Comparison of ENCODE assay signal across 1 cellular context in the genomic region with DNA sequence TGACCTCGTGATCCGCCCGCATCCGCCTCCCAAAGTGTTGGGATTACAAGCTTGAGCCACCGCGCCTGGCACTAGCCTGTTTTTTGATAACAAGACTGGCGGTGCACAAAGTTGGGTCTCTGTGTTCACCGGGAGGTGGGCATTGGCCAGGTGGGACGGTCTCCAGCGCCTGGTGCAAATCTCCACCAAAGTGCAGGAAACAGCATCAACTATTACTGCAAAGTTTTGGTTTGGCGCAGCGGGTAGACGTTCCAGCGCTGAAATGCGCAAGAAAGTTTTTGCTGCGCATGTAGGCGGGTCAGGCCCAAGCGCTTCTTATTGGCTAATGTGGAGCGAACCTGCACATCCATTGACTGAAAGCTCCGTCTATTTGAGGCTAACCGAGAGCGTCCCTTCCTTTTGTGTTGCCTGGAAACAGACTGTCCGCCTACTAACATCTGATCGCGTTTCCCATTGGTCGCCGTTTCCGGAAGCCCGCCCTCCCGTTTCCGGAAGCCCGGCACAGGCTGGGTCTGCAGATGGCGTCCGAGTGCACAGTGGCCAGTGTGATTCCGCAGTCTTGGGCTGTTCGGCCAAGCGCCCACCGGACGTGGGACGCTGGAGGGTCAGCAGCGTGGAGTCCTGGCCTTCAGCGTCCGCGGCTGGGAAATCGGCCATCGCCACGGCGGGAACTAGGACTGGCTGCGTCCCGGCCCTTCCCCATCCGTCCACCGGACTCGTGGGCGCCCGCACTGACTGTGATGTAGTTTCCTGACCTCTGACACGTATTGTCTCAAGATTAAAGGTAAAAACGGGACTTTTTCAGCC.
A peak's percentile ranks its signal among the peaks of the same experiment; 100 is the strongest.
TF ChIP-seq lines count a peak whose summit lies in the region.

No MANE protein-coding gene starts in this region.

TF ChIP-seq in HepG2, 621 proteins besides CTCF, POLR2A, EP300 and RAD21 (continued from another document and continues in another):
- no peak for TF ChIP-seq ARID3A (IDR thresholded peaks at IDR 0.05; ENCODE audit: low read depth, low read length)
- TF ChIP-seq ZNF687 (CRISPR knock-in tag; IDR thresholded peaks at IDR 0.05) = peak; percentile 75
- TF ChIP-seq, protein P1, sequence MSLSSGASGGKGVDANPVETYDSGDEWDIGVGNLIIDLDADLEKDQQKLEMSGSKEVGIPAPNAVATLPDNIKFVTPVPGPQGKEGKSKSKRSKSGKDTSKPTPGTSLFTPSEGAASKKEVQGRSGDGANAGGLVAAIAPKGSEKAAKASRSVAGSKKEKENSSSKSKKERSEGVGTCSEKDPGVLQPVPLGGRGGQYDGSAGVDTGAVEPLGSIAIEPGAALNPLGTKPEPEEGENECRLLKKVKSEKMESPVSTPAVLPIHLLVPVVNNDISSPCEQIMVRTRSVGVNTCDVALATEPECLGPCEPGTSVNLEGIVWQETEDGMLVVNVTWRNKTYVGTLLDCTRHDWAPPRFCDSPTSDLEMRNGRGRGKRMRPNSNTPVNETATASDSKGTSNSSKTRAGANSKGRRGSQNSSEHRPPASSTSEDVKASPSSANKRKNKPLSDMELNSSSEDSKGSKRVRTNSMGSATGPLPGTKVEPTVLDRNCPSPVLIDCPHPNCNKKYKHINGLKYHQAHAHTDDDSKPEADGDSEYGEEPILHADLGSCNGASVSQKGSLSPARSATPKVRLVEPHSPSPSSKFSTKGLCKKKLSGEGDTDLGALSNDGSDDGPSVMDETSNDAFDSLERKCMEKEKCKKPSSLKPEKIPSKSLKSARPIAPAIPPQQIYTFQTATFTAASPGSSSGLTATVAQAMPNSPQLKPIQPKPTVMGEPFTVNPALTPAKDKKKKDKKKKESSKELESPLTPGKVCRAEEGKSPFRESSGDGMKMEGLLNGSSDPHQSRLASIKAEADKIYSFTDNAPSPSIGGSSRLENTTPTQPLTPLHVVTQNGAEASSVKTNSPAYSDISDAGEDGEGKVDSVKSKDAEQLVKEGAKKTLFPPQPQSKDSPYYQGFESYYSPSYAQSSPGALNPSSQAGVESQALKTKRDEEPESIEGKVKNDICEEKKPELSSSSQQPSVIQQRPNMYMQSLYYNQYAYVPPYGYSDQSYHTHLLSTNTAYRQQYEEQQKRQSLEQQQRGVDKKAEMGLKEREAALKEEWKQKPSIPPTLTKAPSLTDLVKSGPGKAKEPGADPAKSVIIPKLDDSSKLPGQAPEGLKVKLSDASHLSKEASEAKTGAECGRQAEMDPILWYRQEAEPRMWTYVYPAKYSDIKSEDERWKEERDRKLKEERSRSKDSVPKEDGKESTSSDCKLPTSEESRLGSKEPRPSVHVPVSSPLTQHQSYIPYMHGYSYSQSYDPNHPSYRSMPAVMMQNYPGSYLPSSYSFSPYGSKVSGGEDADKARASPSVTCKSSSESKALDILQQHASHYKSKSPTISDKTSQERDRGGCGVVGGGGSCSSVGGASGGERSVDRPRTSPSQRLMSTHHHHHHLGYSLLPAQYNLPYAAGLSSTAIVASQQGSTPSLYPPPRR (CRISPR knock-in tag; IDR thresholded peaks at IDR 0.05; ENCODE audit: borderline replicate concordance) = 0 out of 2 replicates have a peak, but pooled peaks have one; percentile 38
- TF ChIP-seq, protein P2, sequence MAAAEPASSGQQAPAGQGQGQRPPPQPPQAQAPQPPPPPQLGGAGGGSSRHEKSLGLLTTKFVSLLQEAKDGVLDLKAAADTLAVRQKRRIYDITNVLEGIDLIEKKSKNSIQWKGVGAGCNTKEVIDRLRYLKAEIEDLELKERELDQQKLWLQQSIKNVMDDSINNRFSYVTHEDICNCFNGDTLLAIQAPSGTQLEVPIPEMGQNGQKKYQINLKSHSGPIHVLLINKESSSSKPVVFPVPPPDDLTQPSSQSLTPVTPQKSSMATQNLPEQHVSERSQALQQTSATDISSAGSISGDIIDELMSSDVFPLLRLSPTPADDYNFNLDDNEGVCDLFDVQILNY (CRISPR knock-in tag; conservative IDR thresholded peaks at IDR 0.05) = no peak
- TF ChIP-seq, protein P3, sequence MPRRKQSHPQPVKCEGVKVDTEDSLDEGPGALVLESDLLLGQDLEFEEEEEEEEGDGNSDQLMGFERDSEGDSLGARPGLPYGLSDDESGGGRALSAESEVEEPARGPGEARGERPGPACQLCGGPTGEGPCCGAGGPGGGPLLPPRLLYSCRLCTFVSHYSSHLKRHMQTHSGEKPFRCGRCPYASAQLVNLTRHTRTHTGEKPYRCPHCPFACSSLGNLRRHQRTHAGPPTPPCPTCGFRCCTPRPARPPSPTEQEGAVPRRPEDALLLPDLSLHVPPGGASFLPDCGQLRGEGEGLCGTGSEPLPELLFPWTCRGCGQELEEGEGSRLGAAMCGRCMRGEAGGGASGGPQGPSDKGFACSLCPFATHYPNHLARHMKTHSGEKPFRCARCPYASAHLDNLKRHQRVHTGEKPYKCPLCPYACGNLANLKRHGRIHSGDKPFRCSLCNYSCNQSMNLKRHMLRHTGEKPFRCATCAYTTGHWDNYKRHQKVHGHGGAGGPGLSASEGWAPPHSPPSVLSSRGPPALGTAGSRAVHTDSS (CRISPR knock-in tag; conservative IDR thresholded peaks at IDR 0.05) = no peak
- TF ChIP-seq KDM3A (CRISPR knock-in tag; IDR thresholded peaks at IDR 0.05; ENCODE audit: low read depth) = no peak
- no peak for TF ChIP-seq NR2F2 (IDR thresholded peaks at IDR 0.05; ENCODE audit: borderline replicate concordance, low read depth)
- no peak for TF ChIP-seq ARNT (IDR thresholded peaks at IDR 0.05)
- no peak for TF ChIP-seq ZNF776 (CRISPR knock-in tag; IDR thresholded peaks at IDR 0.05)
- no peak for TF ChIP-seq ESRRA (CRISPR knock-in tag; IDR thresholded peaks at IDR 0.05; ENCODE audit: low read depth)
- TF ChIP-seq SRSF4 (IDR thresholded peaks at IDR 0.05; ENCODE audit: low read depth, low read length, poor library complexity, severe bottlenecking) = no peak
- TF ChIP-seq MEIS1 (CRISPR knock-in tag; IDR thresholded peaks at IDR 0.05; ENCODE audit: borderline replicate concordance) = peak; percentile 69; the same call in 1 of the 2 replicates
- TF ChIP-seq ZNF737 (CRISPR knock-in tag; IDR thresholded peaks at IDR 0.05; ENCODE audit: borderline replicate concordance) = no peak
- TF ChIP-seq KDM5A (IDR thresholded peaks at IDR 0.05; ENCODE audit: borderline replicate concordance, low read length) = peak; percentile 2; the same call in 1 of the 2 replicates
- TF ChIP-seq, protein P4, sequence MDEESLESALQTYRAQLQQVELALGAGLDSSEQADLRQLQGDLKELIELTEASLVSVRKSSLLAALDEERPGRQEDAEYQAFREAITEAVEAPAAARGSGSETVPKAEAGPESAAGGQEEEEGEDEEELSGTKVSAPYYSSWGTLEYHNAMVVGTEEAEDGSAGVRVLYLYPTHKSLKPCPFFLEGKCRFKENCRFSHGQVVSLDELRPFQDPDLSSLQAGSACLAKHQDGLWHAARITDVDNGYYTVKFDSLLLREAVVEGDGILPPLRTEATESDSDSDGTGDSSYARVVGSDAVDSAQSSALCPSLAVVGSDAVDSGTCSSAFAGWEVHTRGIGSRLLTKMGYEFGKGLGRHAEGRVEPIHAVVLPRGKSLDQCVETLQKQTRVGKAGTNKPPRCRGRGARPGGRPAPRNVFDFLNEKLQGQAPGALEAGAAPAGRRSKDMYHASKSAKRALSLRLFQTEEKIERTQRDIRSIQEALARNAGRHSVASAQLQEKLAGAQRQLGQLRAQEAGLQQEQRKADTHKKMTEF (CRISPR knock-in tag; IDR thresholded peaks at IDR 0.05) = peak; percentile 82
- no peak for TF ChIP-seq SOX13 (IDR thresholded peaks at IDR 0.05)
- TF ChIP-seq SOX13 (CRISPR knock-in tag; conservative IDR thresholded peaks at IDR 0.05 in 1 of 2, IDR thresholded peaks at IDR 0.05 in 1 of 2) = no peak
- no peak for TF ChIP-seq IKZF4 (CRISPR knock-in tag; IDR thresholded peaks at IDR 0.05; ENCODE audit: borderline replicate concordance, low read depth, not compliant biosample characterization)
- 0 out of 2 replicates have a peak, but pooled peaks have one; percentile 79 for TF ChIP-seq ZNF230 (CRISPR knock-in tag; IDR thresholded peaks at IDR 0.05)
- TF ChIP-seq ZNF496 (CRISPR knock-in tag; IDR thresholded peaks at IDR 0.05; ENCODE audit: insufficient replicate concordance) = no peak
- TF ChIP-seq HDAC6 (IDR thresholded peaks at IDR 0.05; ENCODE audit: low read depth, low read length) = no peak
- TF ChIP-seq ZNF792 (CRISPR knock-in tag; IDR thresholded peaks at IDR 0.05) = no peak; the same call in 1 of the 2 replicates
- TF ChIP-seq, protein P5, sequence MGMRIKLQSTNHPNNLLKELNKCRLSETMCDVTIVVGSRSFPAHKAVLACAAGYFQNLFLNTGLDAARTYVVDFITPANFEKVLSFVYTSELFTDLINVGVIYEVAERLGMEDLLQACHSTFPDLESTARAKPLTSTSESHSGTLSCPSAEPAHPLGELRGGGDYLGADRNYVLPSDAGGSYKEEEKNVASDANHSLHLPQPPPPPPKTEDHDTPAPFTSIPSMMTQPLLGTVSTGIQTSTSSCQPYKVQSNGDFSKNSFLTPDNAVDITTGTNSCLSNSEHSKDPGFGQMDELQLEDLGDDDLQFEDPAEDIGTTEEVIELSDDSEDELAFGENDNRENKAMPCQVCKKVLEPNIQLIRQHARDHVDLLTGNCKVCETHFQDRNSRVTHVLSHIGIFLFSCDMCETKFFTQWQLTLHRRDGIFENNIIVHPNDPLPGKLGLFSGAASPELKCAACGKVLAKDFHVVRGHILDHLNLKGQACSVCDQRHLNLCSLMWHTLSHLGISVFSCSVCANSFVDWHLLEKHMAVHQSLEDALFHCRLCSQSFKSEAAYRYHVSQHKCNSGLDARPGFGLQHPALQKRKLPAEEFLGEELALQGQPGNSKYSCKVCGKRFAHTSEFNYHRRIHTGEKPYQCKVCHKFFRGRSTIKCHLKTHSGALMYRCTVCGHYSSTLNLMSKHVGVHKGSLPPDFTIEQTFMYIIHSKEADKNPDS (CRISPR knock-in tag; IDR thresholded peaks at IDR 0.05) = no peak
- no peak for TF ChIP-seq SRSF9 (IDR thresholded peaks at IDR 0.05; ENCODE audit: borderline replicate concordance, insufficient read depth, low read depth, low read length, poor library complexity, severe bottlenecking)
- no peak for TF ChIP-seq HNF1A (IDR thresholded peaks at IDR 0.05; ENCODE audit: low read depth)
- TF ChIP-seq HNF1A (CRISPR knock-in tag; IDR thresholded peaks at IDR 0.05; ENCODE audit: borderline replicate concordance) = peak; percentile 36; the same call in 1 of the 2 replicates
- TF ChIP-seq KLF13 (CRISPR knock-in tag; IDR thresholded peaks at IDR 0.05) = no peak
- peak; percentile 93 for TF ChIP-seq RBFOX2 (IDR thresholded peaks at IDR 0.05; ENCODE audit: low read depth, low read length)
- peak; percentile 72 for TF ChIP-seq DMAP1 (CRISPR knock-in tag; IDR thresholded peaks at IDR 0.05)
- TF ChIP-seq ZNF589 (CRISPR knock-in tag; conservative IDR thresholded peaks at IDR 0.05) = no peak
- TF ChIP-seq NBN (conservative IDR thresholded peaks at IDR 0.05) = no peak
